Comparison of ENCODE assay signal across 8 cellular contexts in the genomic region with DNA sequence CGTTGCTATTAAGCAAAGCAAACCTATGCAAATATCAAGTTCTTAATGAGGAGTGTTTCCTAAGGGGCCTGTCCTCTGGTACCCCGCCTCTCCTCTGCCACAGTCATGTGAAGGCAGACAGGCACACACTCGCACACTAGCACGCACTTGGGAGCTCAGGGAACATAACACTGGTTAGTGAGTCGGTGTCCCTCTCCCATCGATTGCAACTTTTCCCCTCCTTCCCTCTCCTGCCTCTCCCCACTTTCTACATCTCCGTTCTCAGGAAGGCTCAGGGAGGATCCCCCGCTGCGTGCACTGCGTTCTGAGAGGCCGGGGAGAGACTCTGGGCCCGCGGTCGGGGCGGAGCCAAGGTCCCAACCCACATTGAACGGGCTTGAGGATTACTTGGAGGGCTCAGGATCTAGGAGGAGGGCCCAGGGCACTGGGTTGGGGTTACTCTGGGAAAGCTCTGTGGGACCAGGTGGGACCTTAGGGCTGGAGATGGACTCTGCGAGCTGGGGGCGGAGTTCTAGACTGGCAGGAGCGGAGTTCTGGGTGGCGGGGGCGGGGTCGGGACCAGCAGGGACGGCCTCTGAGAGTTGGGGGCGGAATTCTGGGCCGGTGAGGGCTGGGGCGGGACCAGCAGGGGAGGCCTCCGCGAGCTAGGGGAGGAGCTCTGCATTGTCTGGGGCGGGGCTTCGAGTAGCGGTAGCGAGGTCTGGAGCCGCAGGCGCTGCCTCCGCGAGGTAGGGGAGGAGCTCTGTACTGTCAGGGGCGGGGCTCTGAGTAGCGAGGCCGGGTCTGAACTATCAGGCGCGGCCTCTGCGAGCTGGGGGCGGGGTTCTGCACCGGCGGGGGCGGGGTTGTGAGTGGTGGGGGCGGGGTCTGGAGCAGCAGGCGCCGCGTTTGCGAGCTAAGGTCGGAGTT. TPM values are rescaled to one million over a fixed set of nuclear protein-coding genes. Genes with fewer than 3 reads are reported as not detected.
A peak's percentile ranks its signal among the peaks of the same experiment; 100 is the strongest.
DNase-seq lines count a peak whose midpoint lies in the region; ATAC-seq and TF ChIP-seq lines count a peak whose summit lies in the region.

No MANE protein-coding gene starts in this region.

- peak overlapping the region; percentile 86 for H3K4me3 ChIP-seq in PC-3 (ENCODE audit: low read length)
- peak overlapping the region; percentile 67 to 80 for H3K4me3 ChIP-seq in muscle layer of colon (ENCODE audit: low read depth in 1 of 2, low read length in 2 of 2)

- H3K27ac Mint-ChIP-seq in activated T-cell treated with anti-CD3 and anti-CD28 coated beads, Interleukin-2, amount 50 U/mL, for 24 hours, result peak overlapping the region; percentile 96

- H3K36me3 Mint-ChIP-seq in activated T-cell treated with anti-CD3 and anti-CD28 coated beads, Interleukin-2, amount 50 U/mL, for 24 hours (ENCODE audit: low read depth), result peaks cover 15% of the 10 kb centered on the region

- peak overlapping the region; percentile 90 for H2AFZ ChIP-seq in PC-3 (ENCODE audit: low read length)

- no peaks in the 10 kb centered on the region for H3F3A ChIP-seq in PC-3 (ENCODE audit: low read length, unreplicated experiment)

- H3K4me1 ChIP-seq in PC-3 (ENCODE audit: insufficient read depth, low read length) (peaks cover 54% of the 10 kb centered on the region), muscle layer of colon (ENCODE audit: insufficient read depth, low read length) (peaks cover 31% of the 10 kb centered on the region)

- POLR2A ChIA-PET in PC-3 (lab: Charles Lee; ENCODE audit: unreplicated experiment), result interaction anchor here (0.7 kb wide), 1 partner anchor 126 kb away, joined by 3 read pairs; no protein-coding TSS in a partner anchor

- in situ Hi-C loops in KBM-7 (cut with MboI; ENCODE audit: low pct_unique_long_range_greater_than_20kb, low sequenced_read_pairs), result no loop called here

- H3K36me3 ChIP-seq in PC-3 (ENCODE audit: low read depth, low read length) (no peaks in the 10 kb centered on the region), muscle layer of colon (ENCODE audit: insufficient read depth, low read length) (no peaks in the 10 kb centered on the region)

- ATAC-seq in GM21737 (IDR thresholded peaks at IDR 0.05; ENCODE audit: unreplicated experiment), result peak; percentile 96
- peak; percentile 86 for ATAC-seq in PC-3
- peak; percentile 97 for ATAC-seq in esophagus mucosa

- CTCF ChIA-PET in PC-3 (lab: Charles Lee), result interaction anchor here (0.5 to 1.3 kb wide), 4 partner anchors 39 to 249 kb away, joined by 3 to 7 read pairs (median 3); no protein-coding TSS in a partner anchor

- H4K20me1 ChIP-seq in PC-3 (ENCODE audit: low read length), result no peaks in the 10 kb centered on the region

- H3K9ac ChIP-seq in PC-3 (ENCODE audit: low read length), result peak overlapping the region; percentile 92
- peak overlapping the region; percentile 30 for H3K9ac ChIP-seq in muscle layer of colon (ENCODE audit: low read length)

- H3K79me2 ChIP-seq in PC-3 (ENCODE audit: low read length), result peaks cover 37% of the 10 kb centered on the region

- H3K27ac ChIP-seq in PC-3 (ENCODE audit: low read length) (peak overlapping the region; percentile 2), muscle layer of colon (ENCODE audit: low read depth, low read length) (peak overlapping the region; percentile 97)

- H3K9me3 ChIP-seq in PC-3 (ENCODE audit: low read length), result no peaks in the 10 kb centered on the region
- no peaks in the 10 kb centered on the region for H3K9me3 ChIP-seq in muscle layer of colon (ENCODE audit: low read length)

- no peaks in the 10 kb centered on the region for H3K9me3 Mint-ChIP-seq in activated T-cell treated with anti-CD3 and anti-CD28 coated beads, Interleukin-2, amount 50 U/mL, for 24 hours

- intact Hi-C loops in PC-3 (cut with micrococcal nuclease), result loop anchor here (2.0 to 10.0 kb wide), 4 partner anchors 165 to 1512 kb away; a partner anchor contains a TSS

- BruUV-seq in PC-3 (replicated peaks; lab: Mats Ljungman, UMichigan), result TSS peak; percentile 35

- TF ChIP-seq CTCF in PC-3 (conservative IDR thresholded peaks at IDR 0.05; ENCODE audit: low read depth, low read length), result no peak

- no peaks in the 10 kb centered on the region for H3K9me2 ChIP-seq in PC-3 (replicated peaks; ENCODE audit: low read length)

- H3K27me3 Mint-ChIP-seq in activated T-cell treated with anti-CD3 and anti-CD28 coated beads, Interleukin-2, amount 50 U/mL, for 24 hours, result no peaks in the 10 kb centered on the region

- DNase-seq in DMS53 treated with DMSO at 0.1 percent for 48 hours (lab: John Stamatoyannopoulos, UW; ENCODE audit: unreplicated experiment) (peak; percentile 99), KBM-7 (peak; percentile 95), PC-3 (peak; percentile 98)
- DNase-seq in activated T-cell treated with anti-CD3 and anti-CD28 coated beads, Interleukin-2, amount 50 U/mL, for 24 hours, result peak; percentile 98
- DNase-seq in stimulated activated CD8-positive, alpha-beta memory T cell treated with anti-CD3 and anti-CD28 coated beads, Interleukin-7, amount 100 ng/mL, for 1 hour (ENCODE audit: low read depth in 2 of 2), result peak; percentile 94 to 98

- no peak overlapping the region for H3K4me3 Mint-ChIP-seq in activated T-cell treated with anti-CD3 and anti-CD28 coated beads, Interleukin-2, amount 50 U/mL, for 24 hours

- H3K4me2 ChIP-seq in PC-3 (ENCODE audit: low read length), result peak overlapping the region; percentile 97

- H3K27me3 ChIP-seq in PC-3 (ENCODE audit: low read length) (no peaks in the 10 kb centered on the region), muscle layer of colon (ENCODE audit: control insufficient read depth in 1 of 2, insufficient read depth in 2 of 2, low read length in 2 of 2) (no peaks in the 10 kb centered on the region)

- peaks cover 9% of the 10 kb centered on the region for H3K4me1 Mint-ChIP-seq in activated T-cell treated with anti-CD3 and anti-CD28 coated beads, Interleukin-2, amount 50 U/mL, for 24 hours (ENCODE audit: low read depth)

RNA-seq across cellular contexts. Expression of a gene that starts 0.5 kb away (rescaled TPM):
- total RNA-seq in PC-3 (2014; rRNA removed) (0.46 TPM in 1 of 2 replicates, not detected in the other), esophagus mucosa (2.4 TPM)

RNA-seq across cellular contexts. Expression of a gene that starts 0.5 kb away (rescaled TPM):
- 16.9 and 18.4 TPM in 2 replicates for total RNA-seq in PC-3 (2014; rRNA removed)
- total RNA-seq in esophagus mucosa, result 42.1 TPM

Comparison
In these comparisons a context has a peak if more than half of its experiments do, and no peak if none do; other contexts are left out.
1. Peak in every context shown above with its lines: DNase-seq, ATAC-seq, H3K4me3 ChIP-seq and H3K27ac ChIP-seq.